ENCODE assay signal across 15 cellular contexts in the genomic region with DNA sequence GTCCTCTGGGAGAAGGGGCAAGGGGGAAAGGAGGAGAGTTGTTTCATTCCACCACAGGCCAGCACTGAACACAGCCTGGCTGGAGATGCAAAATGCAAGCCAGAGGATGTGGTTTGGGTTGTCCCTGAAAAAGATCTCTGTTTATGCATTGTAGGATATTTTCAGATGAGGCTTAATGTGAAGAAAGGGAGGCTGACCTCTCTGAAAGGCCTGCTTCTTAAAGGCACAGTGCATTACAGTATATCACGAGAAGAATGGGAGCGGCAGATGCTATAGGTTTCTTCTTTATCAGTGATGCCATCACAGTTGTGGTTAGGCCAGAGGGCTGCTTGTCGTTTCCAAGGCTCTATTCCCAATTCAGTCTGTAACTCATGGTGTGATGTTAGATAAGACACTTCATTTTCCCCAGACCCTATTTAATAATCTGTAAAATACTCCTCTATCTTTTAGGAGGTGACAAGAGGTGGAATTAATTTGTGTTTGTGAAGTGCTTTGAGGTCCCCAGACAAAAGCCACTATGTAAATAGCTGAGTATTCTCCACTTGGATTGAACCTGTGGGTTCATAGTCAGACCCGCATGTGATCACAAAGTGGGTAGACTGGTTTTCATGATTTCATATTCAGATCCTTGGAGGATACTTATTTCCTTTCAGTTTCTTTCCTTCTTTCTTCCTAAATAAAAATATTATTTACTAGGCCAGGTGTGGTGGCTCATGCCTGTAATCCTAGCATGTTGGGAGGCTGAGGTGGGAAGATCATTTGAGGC.
A peak's percentile ranks its signal among the peaks of the same experiment; 100 is the strongest.
DNase-seq lines count a peak whose midpoint lies in the region; FAIRE-seq and TF ChIP-seq lines count a peak whose summit lies in the region.
"Had no signal": no experiment of that assay in that cellular context is flagged by ENCODE, and none has a peak within 500 bp of the region (broad histone marks: within the 10 kb centered on the region; RNA-seq: fewer than 3 reads in every experiment).

No MANE protein-coding gene starts in this region.

- H3K36me3 ChIP-seq in HEK293 (ENCODE audit: control insufficient read depth in 2 of 2, insufficient read depth in 1 of 2, low read length in 2 of 2): no peaks in the 10 kb centered on the region

- CTCF ChIA-PET in HEK293 (lab: Yijun Ruan, JAX): interaction anchor here (0.7 to 6.9 kb wide), 6 partner anchors 8 to 405 kb away, joined by 3 to 273 read pairs (median 50); a partner anchor contains a TSS

- POLR2A ChIA-PET in HEK293 (lab: Yijun Ruan, JAX): no interaction called here

- no peak overlapping the region for H3K4me3 ChIP-seq in HEK293 (ENCODE audit: low read depth, low read length)
- H3K4me3 ChIP-seq: SK-N-MC had no signal

- H3K36me3 Mint-ChIP-seq in T-helper 1 cell treated with Interleukin-12 subunit alpha and Interleukin-12 subunit beta and Interleukin-4 antibody, amounts not matched to agents 30 μg/mL and 1 μg/mL, for 36 hours (ENCODE audit: low read depth): no peaks in the 10 kb centered on the region
- H3K36me3 Mint-ChIP-seq: CD4-positive, CD25-positive, alpha-beta regulatory T cell had no signal

- no peaks in the 10 kb centered on the region for H3K9me3 ChIP-seq in HEK293 (ENCODE audit: control insufficient read depth, insufficient read depth, low read depth, low read length)

- DNase-seq in COLO829 (ENCODE audit: low spot score) (peak; percentile 94), foreskin melanocyte (peak; percentile 85), hypothalamus (lab: John Stamatoyannopoulos, UW) (no peak), HTR-8/SVneo (ENCODE audit: insufficient read length, low spot score) (no peak), NCI-H1694 treated with DMSO at 0.1 percent for 48 hours (lab: John Stamatoyannopoulos, UW) (no peak), retina (no peak)
- DNase-seq: activated CD4-positive, alpha-beta T cell treated with anti-CD3 and anti-CD28 coated beads for 48 hours; CD4-positive, CD25-positive, alpha-beta regulatory T cell; central memory CD4-positive, alpha-beta T cell; NCI-H748 treated with DMSO at 0.1 percent for 48 hours; stimulated activated CD4-positive, alpha-beta T cell treated with anti-CD3 and anti-CD28 coated beads, Interleukin-4, amount 100 ng/mL, for 1 hour; stimulated activated naive CD8-positive, alpha-beta T cell treated with anti-CD3 and anti-CD28 coated beads, Interleukin-15, Interleukin-2, amounts not matched to agents 100 U/mL and 50 U/mL, for 24 hours had no signal

- H3K4me1 ChIP-seq in HEK293 (ENCODE audit: control insufficient read depth, insufficient read depth, low read length): 0 out of 2 replicates have a peak, but pooled peaks cover 3% of the 10 kb centered on the region

- H3K27ac Mint-ChIP-seq in T-helper 1 cell treated with Interleukin-12 subunit alpha and Interleukin-12 subunit beta and Interleukin-4 antibody, amounts not matched to agents 30 μg/mL and 1 μg/mL, for 36 hours: peak overlapping the region; percentile 9
- H3K27ac Mint-ChIP-seq: CD4-positive, CD25-positive, alpha-beta regulatory T cell had no signal

- FAIRE-seq in HTR-8/SVneo (lab: Jason Lieb, UNC): no peak

- no peak overlapping the region for H3K27ac ChIP-seq in HEK293 (ENCODE audit: extremely low read depth, low read depth, low read length)
- H3K27ac ChIP-seq: SK-N-MC had no signal

- no peaks in the 10 kb centered on the region for H3K9me3 Mint-ChIP-seq in T-helper 1 cell treated with Interleukin-12 subunit alpha and Interleukin-12 subunit beta and Interleukin-4 antibody, amounts not matched to agents 30 μg/mL and 1 μg/mL, for 36 hours
- H3K9me3 Mint-ChIP-seq: CD4-positive, CD25-positive, alpha-beta regulatory T cell had no signal

- peaks cover 34% of the 10 kb centered on the region for H3K4me1 Mint-ChIP-seq in T-helper 1 cell treated with Interleukin-12 subunit alpha and Interleukin-12 subunit beta and Interleukin-4 antibody, amounts not matched to agents 30 μg/mL and 1 μg/mL, for 36 hours (ENCODE audit: low read depth)

- no peak overlapping the region for H3K4me3 Mint-ChIP-seq in T-helper 1 cell treated with Interleukin-12 subunit alpha and Interleukin-12 subunit beta and Interleukin-4 antibody, amounts not matched to agents 30 μg/mL and 1 μg/mL, for 36 hours
- H3K4me3 Mint-ChIP-seq: CD4-positive, CD25-positive, alpha-beta regulatory T cell had no signal

- no peak for TF ChIP-seq CTCF in HEK293 (tag by site-specific recombination; IDR thresholded peaks at IDR 0.05)

- H3K27me3 Mint-ChIP-seq in T-helper 1 cell treated with Interleukin-12 subunit alpha and Interleukin-12 subunit beta and Interleukin-4 antibody, amounts not matched to agents 30 μg/mL and 1 μg/mL, for 36 hours (ENCODE audit: low read depth): no peaks in the 10 kb centered on the region
- H3K27me3 Mint-ChIP-seq: CD4-positive, CD25-positive, alpha-beta regulatory T cell had no signal

TF ChIP-seq in HEK293, 187 proteins besides CTCF, POLR2A, EP300 and RAD21:
- TF ChIP-seq, protein P1, sequence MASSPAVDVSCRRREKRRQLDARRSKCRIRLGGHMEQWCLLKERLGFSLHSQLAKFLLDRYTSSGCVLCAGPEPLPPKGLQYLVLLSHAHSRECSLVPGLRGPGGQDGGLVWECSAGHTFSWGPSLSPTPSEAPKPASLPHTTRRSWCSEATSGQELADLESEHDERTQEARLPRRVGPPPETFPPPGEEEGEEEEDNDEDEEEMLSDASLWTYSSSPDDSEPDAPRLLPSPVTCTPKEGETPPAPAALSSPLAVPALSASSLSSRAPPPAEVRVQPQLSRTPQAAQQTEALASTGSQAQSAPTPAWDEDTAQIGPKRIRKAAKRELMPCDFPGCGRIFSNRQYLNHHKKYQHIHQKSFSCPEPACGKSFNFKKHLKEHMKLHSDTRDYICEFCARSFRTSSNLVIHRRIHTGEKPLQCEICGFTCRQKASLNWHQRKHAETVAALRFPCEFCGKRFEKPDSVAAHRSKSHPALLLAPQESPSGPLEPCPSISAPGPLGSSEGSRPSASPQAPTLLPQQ (tag by site-specific recombination; IDR thresholded peaks at IDR 0.05): peak; percentile 32; the same call in 1 of the 2 replicates
- no peak for TF ChIP-seq KLF8 (tag by site-specific recombination; IDR thresholded peaks at IDR 0.05)

Comparison
In these comparisons a context has a peak if more than half of its experiments do, and no peak if none do; other contexts are left out.
1. DNase-seq: peak in COLO829 (single experiment) and foreskin melanocyte (single experiment); none in hypothalamus (0 of 51), HTR-8/SVneo (single experiment), NCI-H1694 treated with DMSO at 0.1 percent for 48 hours (single experiment) and retina (single experiment).